In genomic region chr2:237199577-237199976, GRCh38 we compare ENCODE assay signal across 18 cellular contexts.
DNase-seq lines count a peak whose midpoint lies in the region; ATAC-seq, FAIRE-seq and TF ChIP-seq lines count a peak whose summit lies in the region.
"Had no signal": no experiment of that assay in that cellular context is flagged by ENCODE, and none has a peak within 500 bp of the region (broad histone marks: within the 10 kb centered on the region; RNA-seq: fewer than 3 reads in every experiment).

No MANE protein-coding gene starts in this region.

- H2BK120ac ChIP-seq in IMR-90 (ENCODE audit: low read depth, low read length), result peak overlapping the region; percentile 98
- peak overlapping the region; percentile 69 for H2BK120ac ChIP-seq in mesenchymal stem cell (ENCODE audit: low read depth, low read length)

- no peaks in the 10 kb centered on the region for H3K79me2 ChIP-seq in GM12878 (ENCODE audit: control insufficient read depth, insufficient read depth, low read length)

- peak overlapping the region; percentile 62 for H3K9ac ChIP-seq in IMR-90 (ENCODE audit: low read depth, low read length)
- no peak overlapping the region for H3K9ac ChIP-seq in GM12878 (ENCODE audit: control insufficient read depth, insufficient read depth, low read length)
- H3K9ac ChIP-seq in mesenchymal stem cell (ENCODE audit: low read length), result peak overlapping the region; percentile 72

- 88% methylated on average over 1 of the region's 2 CpGs; no CpG with 5 or more reads in 1 of the 2 experiments for WGBS in IMR-90 (ENCODE audit: extremely low coverage in 2 of 2, insufficient read length in 1 of 2), 2 experiments
- WGBS in GM12878 (ENCODE audit: insufficient coverage, insufficient replicate concordance, low lambda C conversion rate, missing lambda C conversion rate), result 13% methylated on average over 2 of the region's 2 CpGs
- WGBS in mesenchymal stem cell, result 88% methylated on average over 2 of the region's 2 CpGs
- WGBS in prostate gland, result 72% methylated on average over 2 of the region's 2 CpGs

- H2AK5ac ChIP-seq in IMR-90 (ENCODE audit: low read depth, low read length), result peak overlapping the region; percentile 97
- H2AK5ac ChIP-seq in mesenchymal stem cell (ENCODE audit: low read length, severe bottlenecking), result peak overlapping the region; percentile 63

- H4K91ac ChIP-seq in IMR-90 (ENCODE audit: insufficient read depth, low read depth, low read length), result peak overlapping the region; percentile 100
- peak overlapping the region; percentile 100 for H4K91ac ChIP-seq in mesenchymal stem cell (ENCODE audit: low read length)

- H3K9me3 ChIP-seq in AG04450 (ENCODE audit: control insufficient read depth, insufficient read depth, low read length), result peaks cover 5% of the 10 kb centered on the region; the same call in 1 of the 2 replicates
- no peaks in the 10 kb centered on the region for H3K9me3 ChIP-seq in IMR-90 (ENCODE audit: control insufficient read depth, insufficient read depth, low read length)
- H3K9me3 ChIP-seq in GM12878 (replicated peaks; ENCODE audit: control insufficient read depth, insufficient read depth, low read length), result no peaks in the 10 kb centered on the region; the same call in 2 of the 3 replicates
- H3K9me3 ChIP-seq in mesenchymal stem cell (ENCODE audit: control insufficient read depth, low read length), result no peaks in the 10 kb centered on the region
- H3K9me3 ChIP-seq in prostate gland, result no peaks in the 10 kb centered on the region

- H2BK15ac ChIP-seq in IMR-90 (ENCODE audit: low read depth, low read length) (peak overlapping the region; percentile 86; the same call in 2 of the 3 replicates), mesenchymal stem cell (ENCODE audit: low read depth, poor library complexity, severe bottlenecking) (peak overlapping the region; percentile 85)

- SMC1A ChIA-PET in GM12878 (lab: Charles Lee; ENCODE audit: uncharacterized antibody, unreplicated experiment), result interaction anchor here (1.4 to 2.1 kb wide), 2 partner anchors 37 to 210 kb away, joined by 3 to 5 read pairs; no protein-coding TSS in a partner anchor

- H2AK9ac ChIP-seq in IMR-90 (replicated peaks; ENCODE audit: low read depth, low read length, poor library complexity), result peak overlapping the region; percentile 8

- no peak for TF ChIP-seq EP300 in GM12878 (IDR thresholded peaks at IDR 0.05; ENCODE audit: borderline replicate concordance in 1 of 2, control insufficient read depth in 1 of 2, low read depth in 2 of 2, low read length in 2 of 2)

- H3K27ac ChIP-seq in AG04450 (ENCODE audit: low read depth, low read length) (peak overlapping the region; percentile 97), IMR-90 (ENCODE audit: insufficient read depth, low read length) (peak overlapping the region; percentile 98), GM12878 (ENCODE audit: control insufficient read depth, insufficient read depth) (no peak overlapping the region), mesenchymal stem cell (ENCODE audit: low read length, poor library complexity, severe bottlenecking) (peak overlapping the region; percentile 31), prostate gland (no peak overlapping the region)
- H3K27ac ChIP-seq: cardiac muscle cell, WERI-Rb-1 had no signal

- intact Hi-C loops in IMR-90 (cut with micrococcal nuclease), result no loop called here
- intact Hi-C loops in GM12878 (cut with micrococcal nuclease; ENCODE audit: unreplicated experiment), result no loop called here
- intact Hi-C loops in prostate gland (cut with DNase I), result loop anchor here (10.0 kb wide), 1 partner anchor 95 kb away; no protein-coding TSS in a partner anchor

- peak overlapping the region; percentile 98 for H2BK20ac ChIP-seq in IMR-90 (ENCODE audit: low read depth, low read length)

- H2AFZ ChIP-seq in IMR-90 (replicated peaks; ENCODE audit: low read length, poor library complexity), result peak overlapping the region; percentile 34
- H2AFZ ChIP-seq in GM12878 (ENCODE audit: control insufficient read depth, low read depth, low read length), result no peak overlapping the region
- no peak overlapping the region for H2AFZ ChIP-seq in mesenchymal stem cell (ENCODE audit: low read depth, low read length)

- H3K23ac ChIP-seq in IMR-90 (ENCODE audit: low read depth, low read length) (peak overlapping the region; percentile 76), mesenchymal stem cell (ENCODE audit: low read length in 2 of 2) (peak overlapping the region in 1 of 2 experiments; percentile 6)

- H3K18ac ChIP-seq in IMR-90 (ENCODE audit: low read depth, low read length) (peak overlapping the region; percentile 98), mesenchymal stem cell (ENCODE audit: low read depth in 1 of 2, low read length in 2 of 2) (peak overlapping the region; percentile 94 to 98)

- CTCF ChIA-PET in AG04450 (lab: Charles Lee), result interaction anchor here (1.2 kb wide), 1 partner anchor 58 kb away, joined by 5 read pairs; no protein-coding TSS in a partner anchor
- CTCF ChIA-PET in IMR-90 (lab: Yijun Ruan, JAX), result no interaction called here
- CTCF ChIA-PET in GM12878 (lab: Yijun Ruan, JAX), result no interaction called here

- dilution Hi-C loops in IMR-90 (cut with HindIII; ENCODE audit: low sequenced_read_pairs, unreplicated experiment), result no loop called here

- H3K4me2 ChIP-seq in IMR-90 (ENCODE audit: low read depth, low read length), result no peak overlapping the region
- H3K4me2 ChIP-seq in GM12878 (ENCODE audit: control insufficient read depth, insufficient read depth), result no peak overlapping the region
- H3K4me2 ChIP-seq in mesenchymal stem cell (ENCODE audit: low read length, poor library complexity, severe bottlenecking), result no peak overlapping the region

- H2BK5ac ChIP-seq in IMR-90 (ENCODE audit: low read depth, low read length, poor library complexity, severe bottlenecking) (peak overlapping the region; percentile 98), mesenchymal stem cell (ENCODE audit: low read depth, low read length, poor library complexity, severe bottlenecking) (peak overlapping the region; percentile 10)

- no peak for TF ChIP-seq CTCF in AG04450 (IDR thresholded peaks at IDR 0.05; ENCODE audit: low read depth, low read length)
- TF ChIP-seq CTCF in IMR-90 (conservative IDR thresholded peaks at IDR 0.05; ENCODE audit: low read depth, low read length), result no peak
- no peak for TF ChIP-seq CTCF in GM12878 (IDR thresholded peaks at IDR 0.05 in 2 of 3, conservative IDR thresholded peaks at IDR 0.05 in 1 of 3; ENCODE audit: control insufficient read depth in 2 of 3, extremely low read depth in 1 of 3, insufficient read depth in 1 of 3, low read depth in 3 of 3, low read length in 3 of 3)
- no peak for TF ChIP-seq CTCF in prostate gland (IDR thresholded peaks at IDR 0.05)

- peak overlapping the region; percentile 100 for H2BK12ac ChIP-seq in mesenchymal stem cell (ENCODE audit: low read length in 2 of 2)

- in situ Hi-C loops in IMR-90 (cut with MboI; ENCODE audit: low sequenced_read_pairs), result no loop called here
- in situ Hi-C loops in GM12878 (cut with MboI), result no loop called here

- TF ChIP-seq RAD21 in IMR-90 (IDR thresholded peaks at IDR 0.05; ENCODE audit: low read length) (no peak), GM12878 (IDR thresholded peaks at IDR 0.05; ENCODE audit: insufficient read depth, low read depth, low read length) (no peak)

- H4K8ac ChIP-seq in IMR-90 (ENCODE audit: low read depth in 2 of 2, low read length in 2 of 2) (peak overlapping the region; percentile 93 to 99), mesenchymal stem cell (ENCODE audit: low read length) (peak overlapping the region; percentile 91)

- H3K27me3 ChIP-seq in AG04450 (ENCODE audit: control insufficient read depth, insufficient read depth, low read length) (no peaks in the 10 kb centered on the region), IMR-90 (ENCODE audit: control insufficient read depth, insufficient read depth, low read length) (no peaks in the 10 kb centered on the region), GM12878 (replicated peaks in 1 of 2; ENCODE audit: control insufficient read depth in 2 of 2, insufficient read depth in 2 of 2, low read length in 1 of 2) (no peaks in the 10 kb centered on the region; a peak in 3 of 4 replicates), mesenchymal stem cell (ENCODE audit: control insufficient read depth in 1 of 2, insufficient read depth in 1 of 2, low read length in 2 of 2) (no peaks in the 10 kb centered on the region), prostate gland (replicated peaks; ENCODE audit: insufficient read depth) (no peaks in the 10 kb centered on the region)
- H3K27me3 ChIP-seq: cardiac muscle cell had no signal

- peak overlapping the region; percentile 100 for H4K5ac ChIP-seq in IMR-90 (ENCODE audit: low read depth, low read length)

- no peak for ATAC-seq in IMR-90 (ENCODE audit: low read depth)
- ATAC-seq in GM12878, result no peak
- ATAC-seq: activated CD8-positive, alpha-beta T cell treated with anti-CD3 and anti-CD28 coated beads for 36 hours; Right ventricle myocardium inferior had no signal

- DNase-seq in AG04450 (ENCODE audit: low read depth, low spot score), result no peak
- no peak for DNase-seq in IMR-90
- no peak for DNase-seq in GM12878 (ENCODE audit: low read depth, low spot score)
- no peak for DNase-seq in mesenchymal stem cell
- DNase-seq in DMS 273 treated with DMSO at 0.1 percent for 48 hours (lab: John Stamatoyannopoulos, UW), result no peak
- no peak for DNase-seq in NOMO-1 (lab: John Stamatoyannopoulos, UW; ENCODE audit: unreplicated experiment in 2 of 2)
- DNase-seq in prostate gland (ENCODE audit: low spot score), result no peak
- DNase-seq in kidney glomerular epithelial cell (lab: John Stamatoyannopoulos, UW), result no peak
- DNase-seq: ACHN; activated CD8-positive, alpha-beta T cell treated with anti-CD3 and anti-CD28 coated beads for 36 hours; DMS153; effector memory CD4-positive, alpha-beta T cell; NCI-H1930; NCI-H446; stimulated activated naive CD4-positive, alpha-beta T cell treated with Interleukin-2 at 50 U/mL for 16 hours; WERI-Rb-1 had no signal

- TF ChIP-seq POLR2A in IMR-90 (IDR thresholded peaks at IDR 0.05; ENCODE audit: low read depth, low read length) (peak; percentile 33; the same call in 1 of the 2 replicates), GM12878 (IDR thresholded peaks at IDR 0.05; ENCODE audit: low read depth, low read length) (no peak), prostate gland (IDR thresholded peaks at IDR 0.05) (no peak)

- H3K4me3 ChIP-seq in AG04450 (ENCODE audit: low read depth, low read length) (no peak overlapping the region), IMR-90 (ENCODE audit: insufficient read depth, low read depth, low read length) (no peak overlapping the region), GM12878 (no peak overlapping the region), mesenchymal stem cell (ENCODE audit: insufficient read depth in 1 of 2, low read depth in 1 of 2, low read length in 2 of 2) (no peak overlapping the region), prostate gland (no peak overlapping the region)
- H3K4me3 ChIP-seq: cardiac muscle cell had no signal

- H3K79me1 ChIP-seq in IMR-90 (ENCODE audit: low read depth in 1 of 2, low read length in 2 of 2) (peaks cover 3 to 54% of the 10 kb centered on the region in 2 experiments; a peak in 3 of 4 replicates), mesenchymal stem cell (replicated peaks; ENCODE audit: low read length, poor library complexity, severe bottlenecking) (no peaks in the 10 kb centered on the region)

- H3K14ac ChIP-seq in IMR-90 (replicated peaks; ENCODE audit: low read depth, low read length) (peak overlapping the region; percentile 97), mesenchymal stem cell (ENCODE audit: low read length in 2 of 2) (peak overlapping the region in 1 of 2 experiments; percentile 98)

- FAIRE-seq in GM12878 (lab: Jason Lieb, UNC), result no peak

- H3K4me1 ChIP-seq in IMR-90 (ENCODE audit: control insufficient read depth, insufficient read depth, low read length), result peaks cover 57% of the 10 kb centered on the region
- H3K4me1 ChIP-seq in GM12878 (ENCODE audit: control insufficient read depth, insufficient read depth, low read length), result no peaks in the 10 kb centered on the region
- peaks cover 50% of the 10 kb centered on the region for H3K4me1 ChIP-seq in mesenchymal stem cell (ENCODE audit: control insufficient read depth, insufficient read depth, low read depth, low read length)
- H3K4me1 ChIP-seq in prostate gland (replicated peaks), result no peaks in the 10 kb centered on the region

- POLR2A ChIA-PET in AG04450 (lab: Yijun Ruan, JAX) (interaction anchor here (1.4 to 3.3 kb wide), 6 partner anchors 14 to 58 kb away, joined by 3 to 17 read pairs (median 5); no protein-coding TSS in a partner anchor), IMR-90 (lab: Charles Lee; ENCODE audit: unreplicated experiment) (interaction anchor here (1.7 to 3.0 kb wide), 3 partner anchors 17 to 211 kb away, joined by 5 to 13 read pairs (median 11); no protein-coding TSS in a partner anchor), GM12878 (lab: Charles Lee) (no interaction called here)

- H4K20me1 ChIP-seq in IMR-90 (ENCODE audit: insufficient read depth, low read length) (no peaks in the 10 kb centered on the region), GM12878 (ENCODE audit: control insufficient read depth, insufficient read depth) (no peaks in the 10 kb centered on the region)

- peaks cover 46% of the 10 kb centered on the region for H3K9me1 ChIP-seq in IMR-90 (ENCODE audit: insufficient read depth, low read length)

- H3K56ac ChIP-seq in IMR-90 (ENCODE audit: extremely low read depth, insufficient read depth, low read length), result peak overlapping the region; percentile 96

- H3K4ac ChIP-seq in IMR-90 (ENCODE audit: low read depth, low read length) (peak overlapping the region; percentile 99), mesenchymal stem cell (ENCODE audit: low read depth in 1 of 2, low read length in 2 of 2) (peak overlapping the region; percentile 83 to 97)

- RAD21 ChIA-PET in GM12878 (lab: Charles Lee; ENCODE audit: unreplicated experiment), result no interaction called here

- H3K36me3 ChIP-seq in IMR-90 (ENCODE audit: control insufficient read depth, insufficient read depth, low read length) (no peaks in the 10 kb centered on the region), GM12878 (ENCODE audit: control insufficient read depth in 2 of 2, insufficient read depth in 2 of 2, low read length in 1 of 2) (no peaks in the 10 kb centered on the region), mesenchymal stem cell (ENCODE audit: control insufficient read depth in 1 of 2, insufficient read depth in 2 of 2, low read depth in 1 of 2, low read length in 2 of 2) (no peaks in the 10 kb centered on the region), prostate gland (no peaks in the 10 kb centered on the region)
- H3K36me3 ChIP-seq: cardiac muscle cell, WERI-Rb-1 had no signal

- no TSS peak for BruUV-seq in IMR-90 (replicated peaks; lab: Mats Ljungman, UMichigan)
- BruUV-seq in GM12878 (replicated peaks; lab: Mats Ljungman, UMichigan), result no TSS peak

Comparison
In these comparisons a context has a peak if more than half of its experiments do, and no peak if none do; other contexts are left out.
1. H3K27ac ChIP-seq: peak in AG04450 (single experiment), IMR-90 (single experiment) and mesenchymal stem cell (single experiment); none in GM12878 (single experiment) and prostate gland (0 of 2).